ENCODE assay signal across 21 cellular contexts in genomic region chr16:70399326-70399725, GRCh38.
"Had no signal": no experiment of that assay in that cellular context is flagged by ENCODE, and none has a peak within 500 bp of the region (broad histone marks: within the 10 kb centered on the region; RNA-seq: fewer than 3 reads in every experiment).

No MANE protein-coding gene starts in this region.

- H3K9me3 Mint-ChIP-seq: activated CD4-positive, alpha-beta memory T cell treated with anti-CD3 and anti-CD28 coated beads, Interleukin-2, amount 10 ng/mL, durations not matched to agents 7 days and 5 days; activated naive CD4-positive, alpha-beta T cell treated with anti-CD3 and anti-CD28 coated beads, Interleukin-2, amount 50 U/mL, for 24 hours; naive thymus-derived CD8-positive, alpha-beta T cell; T-helper 2 cell treated with Interferon-gamma antibody and Interleukin-4, amounts not matched to agents 5 μg/mL and 100 μg/mL, for 36 hours; WTC11 had no signal

- H3K27me3 Mint-ChIP-seq: activated CD8-positive, alpha-beta memory T cell treated with anti-CD3 and anti-CD28 coated beads, Interleukin-2, amount 10 ng/mL, durations not matched to agents 7 days and 5 days; activated naive CD4-positive, alpha-beta T cell treated with anti-CD3 and anti-CD28 coated beads, Interleukin-2, amount 50 U/mL, for 24 hours; naive thymus-derived CD8-positive, alpha-beta T cell had no signal

- DNase-seq: activated CD4-positive, alpha-beta memory T cell treated with anti-CD3 and anti-CD28 coated beads, Interleukin-2, amount 10 ng/mL, durations not matched to agents 7 days and 5 days; activated CD4-positive, alpha-beta T cell treated with anti-CD3 and anti-CD28 coated beads for 4 hours; activated CD8-positive, alpha-beta memory T cell treated with anti-CD3 and anti-CD28 coated beads, Interleukin-2, amount 10 ng/mL, durations not matched to agents 7 days and 5 days; activated effector memory CD4-positive, alpha-beta T cell treated with Interleukin-2 at 50 U/mL for 16 hours; dermis blood vessel endothelial cell; effector memory CD4-positive, alpha-beta T cell; hippocampal formation; left cardiac atrium; mesenchymal stem cell; naive thymus-derived CD8-positive, alpha-beta T cell; nucleus accumbens; retina; stimulated activated CD4-positive, alpha-beta T cell treated with anti-CD3 and anti-CD28 coated beads, Interleukin-12 subunit alpha, Interleukin-12 subunit beta, amount 100 ng/mL, for 4 hours; stimulated activated CD4-positive, alpha-beta T cell treated with anti-CD3 and anti-CD28 coated beads, Interleukin-1b, Interleukin-23, amount 100 ng/mL, for 48 hours; stimulated activated naive CD8-positive, alpha-beta T cell treated with anti-CD3 and anti-CD28 coated beads, Interleukin-15, Interleukin-2, amounts not matched to agents 100 U/mL and 50 U/mL, for 24 hours; uterus had no signal

- ATAC-seq: activated CD8-positive, alpha-beta memory T cell treated with anti-CD3 and anti-CD28 coated beads, Interleukin-2, amount 10 ng/mL, durations not matched to agents 7 days and 5 days; left cardiac atrium; naive thymus-derived CD8-positive, alpha-beta T cell; stimulated activated naive CD8-positive, alpha-beta T cell treated with anti-CD3 and anti-CD28 coated beads, Interleukin-15, Interleukin-2, amounts not matched to agents 100 U/mL and 50 U/mL, for 24 hours; WTC11 had no signal

- H3K4me3 ChIP-seq: ascending aorta, tibial nerve, uterus had no signal

- H3K27ac Mint-ChIP-seq: activated CD4-positive, alpha-beta memory T cell treated with anti-CD3 and anti-CD28 coated beads, Interleukin-2, amount 10 ng/mL, durations not matched to agents 7 days and 5 days; activated CD8-positive, alpha-beta memory T cell treated with anti-CD3 and anti-CD28 coated beads, Interleukin-2, amount 10 ng/mL, durations not matched to agents 7 days and 5 days; activated naive CD4-positive, alpha-beta T cell treated with anti-CD3 and anti-CD28 coated beads, Interleukin-2, amount 50 U/mL, for 24 hours; T-helper 2 cell treated with Interferon-gamma antibody and Interleukin-4, amounts not matched to agents 5 μg/mL and 100 μg/mL, for 36 hours had no signal

- H3K36me3 Mint-ChIP-seq: activated naive CD4-positive, alpha-beta T cell treated with anti-CD3 and anti-CD28 coated beads, Interleukin-2, amount 50 U/mL, for 24 hours had no signal

- H3K27ac ChIP-seq: ascending aorta, tibial nerve, uterus had no signal

- H3K4me3 Mint-ChIP-seq: activated CD4-positive, alpha-beta memory T cell treated with anti-CD3 and anti-CD28 coated beads, Interleukin-2, amount 10 ng/mL, durations not matched to agents 7 days and 5 days; activated CD8-positive, alpha-beta memory T cell treated with anti-CD3 and anti-CD28 coated beads, Interleukin-2, amount 10 ng/mL, durations not matched to agents 7 days and 5 days; activated naive CD4-positive, alpha-beta T cell treated with anti-CD3 and anti-CD28 coated beads, Interleukin-2, amount 50 U/mL, for 24 hours; naive thymus-derived CD8-positive, alpha-beta T cell; T-helper 2 cell treated with Interferon-gamma antibody and Interleukin-4, amounts not matched to agents 5 μg/mL and 100 μg/mL, for 36 hours; WTC11 had no signal
